In the genomic region with DNA sequence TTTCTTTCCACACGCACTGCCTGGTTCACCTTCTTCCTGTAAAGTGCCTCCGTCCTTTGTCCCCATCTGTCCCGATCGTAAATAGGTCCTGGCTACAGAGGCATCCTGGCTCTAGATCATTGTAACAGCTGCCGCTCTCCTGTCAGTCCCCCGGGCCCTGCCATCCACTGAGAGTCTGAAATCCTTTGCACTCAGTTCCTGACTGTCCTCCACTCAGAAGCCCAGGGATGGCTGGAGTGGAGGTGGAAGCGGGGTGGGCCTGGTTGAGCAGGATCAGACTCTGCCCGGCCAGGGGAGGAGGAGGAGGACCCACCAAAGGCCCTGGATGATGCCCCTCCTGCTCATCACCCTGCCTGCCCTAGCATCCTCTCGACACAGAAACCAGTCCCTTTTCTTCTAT, we compare ENCODE assay signal across 26 cellular contexts. TPM values are rescaled to one million over a fixed set of nuclear protein-coding genes. Genes with fewer than 3 reads are reported as not detected.
DNase-seq lines count a peak whose midpoint lies in the region; TF ChIP-seq lines count a peak whose summit lies in the region.
"Had no signal": no experiment of that assay in that cellular context is flagged by ENCODE, and none has a peak within 500 bp of the region (broad histone marks: within the 10 kb centered on the region; RNA-seq: fewer than 3 reads in every experiment).

No MANE protein-coding gene starts in this region.

- DNase-seq in activated CD4-positive, alpha-beta T cell treated with anti-CD3 and anti-CD28 coated beads, Interleukin-2, amount 10 ng/mL, durations not matched to agents 7 days and 5 days, result no peak
- DNase-seq in activated CD4-positive, alpha-beta T cell treated with anti-CD3 and anti-CD28 coated beads for 1 hour, result no peak
- DNase-seq in endodermal cell (peak; percentile 20), neural crest cell (ENCODE audit: low read depth, low spot score) (no peak), type B pancreatic cell (ENCODE audit: extremely low spot score, unreplicated experiment) (no peak), GM20000 (ENCODE audit: low spot score) (no peak), NCI-H1417 (lab: John Stamatoyannopoulos, UW) (no peak), dedifferentiated amniotic fluid mesenchymal stem cell (ENCODE audit: extremely low spot score) (no peak)
- DNase-seq: Calu3; CD8-positive, alpha-beta memory T cell; DMS153; GM23248; H9; HFFc6; Kasumi-1; NCI-H1436; NCI-H2081; NCI-H446; NCI-H526; PC-3; Right ventricle myocardium superior had no signal

- H3K27me3 ChIP-seq in endodermal cell (ENCODE audit: control insufficient read depth, insufficient read depth, low read length, poor library complexity, severe bottlenecking), result no peaks in the 10 kb centered on the region

- peaks cover 88% of the 10 kb centered on the region for H3K36me3 ChIP-seq in endodermal cell (ENCODE audit: control insufficient read depth, insufficient read depth, low read length)

- no peak overlapping the region for H3K9ac ChIP-seq in endodermal cell (ENCODE audit: extremely low read depth, low read length, poor library complexity, severe bottlenecking)
- H3K9ac ChIP-seq: GM23248 had no signal

- H3K9me3 ChIP-seq in endodermal cell (ENCODE audit: control insufficient read depth, low read length), result no peaks in the 10 kb centered on the region

- no peak overlapping the region for H3K27ac ChIP-seq in endodermal cell (ENCODE audit: low read depth, low read length)
- H3K27ac ChIP-seq: C4-2B, GM23248 had no signal

- 94 to 96% methylated on average over 6 to 9 of the region's 9 CpGs for WGBS in endodermal cell (ENCODE audit: insufficient coverage in 1 of 2, insufficient read length in 1 of 2), 2 experiments

- H3K27me3 Mint-ChIP-seq in activated CD4-positive, alpha-beta T cell treated with anti-CD3 and anti-CD28 coated beads, Interleukin-2, amount 10 ng/mL, durations not matched to agents 7 days and 5 days, result no peaks in the 10 kb centered on the region
- H3K27me3 Mint-ChIP-seq in endodermal cell (ENCODE audit: insufficient read depth), result no peaks in the 10 kb centered on the region
- H3K27me3 Mint-ChIP-seq in neural crest cell (ENCODE audit: low read depth), result no peaks in the 10 kb centered on the region
- H3K27me3 Mint-ChIP-seq in type B pancreatic cell, result no peaks in the 10 kb centered on the region

- no peaks in the 10 kb centered on the region for H3K4me1 Mint-ChIP-seq in activated CD4-positive, alpha-beta T cell treated with anti-CD3 and anti-CD28 coated beads, Interleukin-2, amount 10 ng/mL, durations not matched to agents 7 days and 5 days
- H3K4me1 Mint-ChIP-seq in endodermal cell, result no peaks in the 10 kb centered on the region
- H3K4me1 Mint-ChIP-seq in neural crest cell, result peaks cover 15% of the 10 kb centered on the region
- H3K4me1 Mint-ChIP-seq in type B pancreatic cell (ENCODE audit: unreplicated experiment), result no peaks in the 10 kb centered on the region

- H3K27ac Mint-ChIP-seq in activated CD4-positive, alpha-beta T cell treated with anti-CD3 and anti-CD28 coated beads, Interleukin-2, amount 10 ng/mL, durations not matched to agents 7 days and 5 days, result peak overlapping the region; percentile 63
- no peak overlapping the region for H3K27ac Mint-ChIP-seq in endodermal cell
- H3K27ac Mint-ChIP-seq in neural crest cell (ENCODE audit: unreplicated experiment), result peak overlapping the region; percentile 37
- H3K27ac Mint-ChIP-seq in type B pancreatic cell, result peak overlapping the region; percentile 47
- H3K27ac Mint-ChIP-seq: HFFc6 had no signal

- no peak overlapping the region for H3K4me3 Mint-ChIP-seq in activated CD4-positive, alpha-beta T cell treated with anti-CD3 and anti-CD28 coated beads, Interleukin-2, amount 10 ng/mL, durations not matched to agents 7 days and 5 days
- H3K4me3 Mint-ChIP-seq in endodermal cell (no peak overlapping the region), neural crest cell (no peak overlapping the region), type B pancreatic cell (no peak overlapping the region)
- H3K4me3 Mint-ChIP-seq: CD8-positive, alpha-beta memory T cell; H9; HFFc6 had no signal

- H3K36me3 Mint-ChIP-seq in activated CD4-positive, alpha-beta T cell treated with anti-CD3 and anti-CD28 coated beads, Interleukin-2, amount 10 ng/mL, durations not matched to agents 7 days and 5 days (ENCODE audit: low read depth), result peaks cover 78% of the 10 kb centered on the region
- H3K36me3 Mint-ChIP-seq in endodermal cell (ENCODE audit: low read depth) (peaks cover 86% of the 10 kb centered on the region), neural crest cell (ENCODE audit: low read depth) (peaks cover 6% of the 10 kb centered on the region), type B pancreatic cell (peaks cover 18% of the 10 kb centered on the region)

- CTCF ChIA-PET in activated CD4-positive, alpha-beta T cell treated with anti-CD3 and anti-CD28 coated beads, Interleukin-2, amount 10 ng/mL, durations not matched to agents 7 days and 5 days (lab: Charles Lee), result no interaction called here

- POLR2A ChIA-PET in activated CD4-positive, alpha-beta T cell treated with anti-CD3 and anti-CD28 coated beads, Interleukin-2, amount 10 ng/mL, durations not matched to agents 7 days and 5 days (lab: Charles Lee), result no interaction called here

- peaks cover 5% of the 10 kb centered on the region for H3K9me3 Mint-ChIP-seq in activated CD4-positive, alpha-beta T cell treated with anti-CD3 and anti-CD28 coated beads, Interleukin-2, amount 10 ng/mL, durations not matched to agents 7 days and 5 days
- H3K9me3 Mint-ChIP-seq in endodermal cell (no peaks in the 10 kb centered on the region), neural crest cell (no peaks in the 10 kb centered on the region), type B pancreatic cell (no peaks in the 10 kb centered on the region)
- H3K9me3 Mint-ChIP-seq: H9 had no signal

- no peak for TF ChIP-seq CTCF in endodermal cell (conservative IDR thresholded peaks at IDR 0.05)
- TF ChIP-seq CTCF in neural crest cell (conservative IDR thresholded peaks at IDR 0.05), result no peak
- TF ChIP-seq CTCF in type B pancreatic cell (conservative IDR thresholded peaks at IDR 0.05), result no peak
- TF ChIP-seq CTCF in GM20000 (IDR thresholded peaks at IDR 0.05; ENCODE audit: extremely low read depth, missing control alignments), result no peak

- H3K4me1 ChIP-seq in endodermal cell (ENCODE audit: control insufficient read depth, insufficient read depth, low read length), result no peaks in the 10 kb centered on the region

- no peak overlapping the region for H3K4me3 ChIP-seq in endodermal cell (ENCODE audit: low read length)
- H3K4me3 ChIP-seq: GM23248 had no signal

RNA-seq across cellular contexts. Expression of gene PIGG, which starts 29.8 kb away (rescaled TPM):
- total RNA-seq in activated CD4-positive, alpha-beta T cell treated with anti-CD3 and anti-CD28 coated beads, Interleukin-2, amount 10 ng/mL, durations not matched to agents 7 days and 5 days, result 10 to 100 TPM; 61.9 to 69.5 TPM
- total RNA-seq in endodermal cell (10 to 100 TPM; 73.4 to 80.3 TPM), neural crest cell (51.1 and 52.5 TPM in 2 replicates), type B pancreatic cell (ENCODE audit: low replicate concordance) (61.8 and 63.6 TPM in 2 replicates)
- polyA plus RNA-seq in endodermal cell (2013, experiment 1 of 2), result 53.9 TPM
- 47.8 TPM for polyA plus RNA-seq in endodermal cell (2013, experiment 2 of 2)

RNA-seq across cellular contexts. Expression of gene ZNF721, which starts 29.9 kb away (rescaled TPM):
- total RNA-seq in activated CD4-positive, alpha-beta T cell treated with anti-CD3 and anti-CD28 coated beads, Interleukin-2, amount 10 ng/mL, durations not matched to agents 7 days and 5 days, result 10 to 100 TPM; 32.7 to 33.4 TPM
- total RNA-seq in endodermal cell, result 10 to 100 TPM; 68.9 to 71.5 TPM
- 37.4 TPM for polyA plus RNA-seq in endodermal cell (2013, experiment 1 of 2)
- 35.7 TPM for polyA plus RNA-seq in endodermal cell (2013, experiment 2 of 2)
- total RNA-seq in neural crest cell, result 36.6 and 37.5 TPM in 2 replicates
- 36.2 and 42.0 TPM in 2 replicates for total RNA-seq in type B pancreatic cell (ENCODE audit: low replicate concordance)

RNA-seq across cellular contexts. Expression of gene TMEM271, which starts 47.3 kb away (rescaled TPM):
- total RNA-seq in activated CD4-positive, alpha-beta T cell treated with anti-CD3 and anti-CD28 coated beads, Interleukin-2, amount 10 ng/mL, durations not matched to agents 7 days and 5 days, result not detected
- total RNA-seq in endodermal cell (not detected), neural crest cell (0.26 and 0.32 TPM in 2 replicates), type B pancreatic cell (ENCODE audit: low replicate concordance) (0.21 and 0.36 TPM in 2 replicates)
- not detected for polyA plus RNA-seq in endodermal cell (2013, experiment 1 of 2)
- polyA plus RNA-seq in endodermal cell (2013, experiment 2 of 2), result not detected
- total RNA-seq: A172; Calu3; CD8-positive, alpha-beta memory T cell; GM23248; HFFc6; MCF 10A; PC-3; Right ventricle myocardium superior; RPMI7951; SK-MEL-5 had no signal
- polyA plus RNA-seq: CD8-positive, alpha-beta memory T cell; GM23248 had no signal
